In the genomic region with DNA sequence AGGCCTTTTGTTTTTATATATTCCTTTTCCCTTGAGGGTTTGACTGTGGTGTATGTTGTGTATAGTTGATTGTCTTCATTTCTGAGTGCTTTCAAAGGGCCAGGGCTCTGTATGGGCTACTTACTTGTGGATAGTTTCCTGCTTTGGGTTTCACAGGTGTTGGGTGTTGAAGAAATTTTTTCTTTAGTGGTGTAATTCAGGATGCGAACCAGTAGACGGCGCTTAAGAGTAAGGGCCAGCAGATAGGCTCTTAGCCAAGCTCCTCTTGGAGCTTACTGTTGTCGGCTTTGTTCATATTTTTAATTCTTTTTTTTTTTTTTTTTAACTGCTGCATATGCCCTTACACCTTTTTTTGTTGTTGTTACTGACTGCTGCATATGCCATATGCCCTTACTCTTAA, we compare ENCODE assay signal across 8 cellular contexts.
DNase-seq lines count a peak whose midpoint lies in the region; ATAC-seq, FAIRE-seq and TF ChIP-seq lines count a peak whose summit lies in the region.

No MANE protein-coding gene starts in this region.

- H3K4me1 Mint-ChIP-seq in HFFc6 (ENCODE audit: low read depth) = no peaks in the 10 kb centered on the region

- no peak overlapping the region for H3K27ac Mint-ChIP-seq in HFFc6

- H3K9me3 Mint-ChIP-seq in HFFc6 = peaks cover 14% of the 10 kb centered on the region

- no peak overlapping the region for H3K4me3 Mint-ChIP-seq in HFFc6

- FAIRE-seq in urothelium cell line (lab: Jason Lieb, UNC) = no peak

- H3K27me3 Mint-ChIP-seq in HFFc6 (ENCODE audit: insufficient read depth) = no peaks in the 10 kb centered on the region

- H3K36me3 Mint-ChIP-seq in HFFc6 (ENCODE audit: low read depth) = no peaks in the 10 kb centered on the region

- DNase-seq in ELF-1 (ENCODE audit: low read depth, low spot score) (peak; percentile 64), HFFc6 (no peak), RPMI8226 (peak; percentile 7), iPS-NIHi7 (ENCODE audit: extremely low spot score) (peak; percentile 52), urothelium cell line (ENCODE audit: low spot score) (no peak), NK-92 (lab: John Stamatoyannopoulos, UW; ENCODE audit: unreplicated experiment) (no peak), epidermal melanocyte (ENCODE audit: insufficient read length, low spot score) (no peak)

- ATAC-seq in GM19455 (IDR thresholded peaks at IDR 0.05; ENCODE audit: unreplicated experiment) = no peak

- peak; percentile 42 for TF ChIP-seq CTCF in HFFc6 (IDR thresholded peaks at IDR 0.05)

Comparison
In these comparisons a context has a peak if more than half of its experiments do, and no peak if none do; other contexts are left out.
1. DNase-seq: peak in ELF-1 (single experiment), RPMI8226 (single experiment) and iPS-NIHi7 (single experiment); none in HFFc6 (single experiment), urothelium cell line (single experiment), NK-92 (single experiment) and epidermal melanocyte (single experiment).